20 cellular contexts compared by ENCODE assay signal in genomic region chr1:192660613-192661012, GRCh38. TPM values are rescaled to one million over a fixed set of nuclear protein-coding genes. Genes with fewer than 3 reads are reported as not detected.
"Had no signal": no experiment of that assay in that cellular context is flagged by ENCODE, and none has a peak within 500 bp of the region (broad histone marks: within the 10 kb centered on the region; RNA-seq: fewer than 3 reads in every experiment).

No MANE protein-coding gene starts in this region.

- H3K9me3 ChIP-seq: breast epithelium, gastrocnemius medialis, left ventricle myocardium inferior, upper lobe of right lung had no signal

- H3K4me3 ChIP-seq: breast epithelium, coronary artery, gastrocnemius medialis, left ventricle myocardium inferior, upper lobe of right lung had no signal

- H3K4me1 ChIP-seq: breast epithelium, left ventricle myocardium inferior, upper lobe of right lung had no signal

- ATAC-seq: gastrocnemius medialis; stimulated activated memory B cell treated with anti-CD40 and anti-IgM and Interleukin-4, amounts not matched to agents 10 μg/mL and 1 μg/mL and 100 μg/mL, for 72 hours; T-helper 17 cell; upper lobe of right lung had no signal

- H3K27me3 Mint-ChIP-seq: stimulated activated memory B cell treated with anti-CD40 and anti-IgM and Interleukin-4, amounts not matched to agents 10 μg/mL and 1 μg/mL and 100 μg/mL, for 72 hours had no signal

- H3K27ac ChIP-seq: breast epithelium, coronary artery, gastrocnemius medialis, left ventricle myocardium inferior, upper lobe of right lung, WERI-Rb-1 had no signal

- H3K27me3 ChIP-seq: breast epithelium, gastrocnemius medialis, upper lobe of right lung had no signal

- H3K4me3 Mint-ChIP-seq: nephron progenitor cell; stimulated activated memory B cell treated with anti-CD40 and anti-IgM and Interleukin-4, amounts not matched to agents 10 μg/mL and 1 μg/mL and 100 μg/mL, for 72 hours; T-helper 17 cell had no signal

- H3K9me3 Mint-ChIP-seq: stimulated activated memory B cell treated with anti-CD40 and anti-IgM and Interleukin-4, amounts not matched to agents 10 μg/mL and 1 μg/mL and 100 μg/mL, for 72 hours had no signal

- H3K36me3 ChIP-seq: breast epithelium, gastrocnemius medialis, left ventricle myocardium inferior, upper lobe of right lung, WERI-Rb-1 had no signal

- DNase-seq: activated CD4-positive, alpha-beta T cell treated with anti-CD3 and anti-CD28 coated beads for 4 hours; anterior cingulate cortex; erythroblast; gastrocnemius medialis; head of caudate nucleus; left ventricle myocardium inferior; mammary epithelial cell; midbrain; nephron progenitor cell; nucleus accumbens; posterior cingulate gyrus; retina; stimulated activated CD4-positive, alpha-beta T cell treated with anti-CD3 and anti-CD28 coated beads, Interleukin-2, amount 100 ng/mL, for 24 hours; T-helper 17 cell; upper lobe of right lung; WERI-Rb-1 had no signal

- H3K36me3 Mint-ChIP-seq: stimulated activated memory B cell treated with anti-CD40 and anti-IgM and Interleukin-4, amounts not matched to agents 10 μg/mL and 1 μg/mL and 100 μg/mL, for 72 hours had no signal

- H3K4me1 Mint-ChIP-seq: nephron progenitor cell; stimulated activated memory B cell treated with anti-CD40 and anti-IgM and Interleukin-4, amounts not matched to agents 10 μg/mL and 1 μg/mL and 100 μg/mL, for 72 hours; T-helper 17 cell had no signal

- H3K27ac Mint-ChIP-seq: nephron progenitor cell; stimulated activated memory B cell treated with anti-CD40 and anti-IgM and Interleukin-4, amounts not matched to agents 10 μg/mL and 1 μg/mL and 100 μg/mL, for 72 hours; T-helper 17 cell had no signal

RNA-seq across cellular contexts. Expression of gene RGS13, which starts 24.7 kb away (rescaled TPM):
- total RNA-seq: gastrocnemius medialis, kidney epithelial cell, mammary epithelial cell had no signal
- polyA plus RNA-seq: mammary epithelial cell had no signal
